1 cellular context compared by ENCODE assay signal in the genomic region with DNA sequence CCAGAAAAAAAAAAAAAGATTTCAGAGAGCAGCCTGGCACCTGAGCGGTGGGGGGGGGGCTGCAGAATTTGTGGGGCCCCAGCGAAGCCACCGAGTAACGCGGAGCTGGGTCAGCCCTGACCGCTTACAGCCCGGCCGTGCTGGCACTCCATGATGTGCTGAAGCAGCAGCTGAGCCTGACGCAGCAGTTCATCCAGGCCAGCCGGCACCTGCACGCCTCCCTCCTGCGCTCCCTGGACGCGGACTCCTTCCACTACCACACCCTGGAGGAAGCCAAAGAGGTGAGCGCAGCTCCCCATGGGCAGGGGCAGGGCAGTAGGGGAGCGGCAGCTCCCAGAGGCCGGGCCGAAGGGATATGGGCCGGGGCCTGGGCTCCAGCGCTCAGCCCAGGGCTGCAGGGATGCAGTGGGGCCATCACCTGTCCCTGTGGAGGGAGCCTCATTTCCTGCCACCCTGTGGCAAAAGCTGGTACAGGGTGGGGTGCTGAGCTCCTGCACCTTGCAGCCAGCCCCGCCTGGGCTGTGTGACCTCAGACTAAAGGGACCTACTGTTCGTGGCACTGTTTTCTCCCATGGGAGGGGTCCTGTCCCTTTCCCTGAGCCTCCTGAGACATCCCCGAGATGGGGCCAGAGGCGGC.
TF ChIP-seq lines count a peak whose summit lies in the region.

No MANE protein-coding gene starts in this region.

TF ChIP-seq in K562, 482 proteins besides CTCF, POLR2A, EP300 and RAD21:
- TF ChIP-seq SPI1 (IDR thresholded peaks at IDR 0.05; ENCODE audit: borderline replicate concordance, low read depth, low read length), result no peak
- TF ChIP-seq, protein P1, sequence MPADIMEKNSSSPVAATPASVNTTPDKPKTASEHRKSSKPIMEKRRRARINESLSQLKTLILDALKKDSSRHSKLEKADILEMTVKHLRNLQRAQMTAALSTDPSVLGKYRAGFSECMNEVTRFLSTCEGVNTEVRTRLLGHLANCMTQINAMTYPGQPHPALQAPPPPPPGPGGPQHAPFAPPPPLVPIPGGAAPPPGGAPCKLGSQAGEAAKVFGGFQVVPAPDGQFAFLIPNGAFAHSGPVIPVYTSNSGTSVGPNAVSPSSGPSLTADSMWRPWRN (IDR thresholded peaks at IDR 0.05; ENCODE audit: low read depth), result no peak
- TF ChIP-seq, protein P2, sequence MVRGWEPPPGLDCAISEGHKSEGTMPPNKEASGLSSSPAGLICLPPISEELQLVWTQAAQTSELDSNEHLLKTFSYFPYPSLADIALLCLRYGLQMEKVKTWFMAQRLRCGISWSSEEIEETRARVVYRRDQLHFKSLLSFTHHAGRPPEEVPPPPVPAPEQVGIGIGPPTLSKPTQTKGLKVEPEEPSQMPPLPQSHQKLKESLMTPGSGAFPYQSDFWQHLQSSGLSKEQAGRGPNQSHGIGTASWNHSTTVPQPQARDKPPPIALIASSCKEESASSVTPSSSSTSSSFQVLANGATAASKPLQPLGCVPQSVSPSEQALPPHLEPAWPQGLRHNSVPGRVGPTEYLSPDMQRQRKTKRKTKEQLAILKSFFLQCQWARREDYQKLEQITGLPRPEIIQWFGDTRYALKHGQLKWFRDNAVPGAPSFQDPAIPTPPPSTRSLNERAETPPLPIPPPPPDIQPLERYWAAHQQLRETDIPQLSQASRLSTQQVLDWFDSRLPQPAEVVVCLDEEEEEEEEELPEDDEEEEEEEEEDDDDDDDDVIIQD (CRISPR knock-in tag; IDR thresholded peaks at IDR 0.05), result no peak
- TF ChIP-seq, protein P3, sequence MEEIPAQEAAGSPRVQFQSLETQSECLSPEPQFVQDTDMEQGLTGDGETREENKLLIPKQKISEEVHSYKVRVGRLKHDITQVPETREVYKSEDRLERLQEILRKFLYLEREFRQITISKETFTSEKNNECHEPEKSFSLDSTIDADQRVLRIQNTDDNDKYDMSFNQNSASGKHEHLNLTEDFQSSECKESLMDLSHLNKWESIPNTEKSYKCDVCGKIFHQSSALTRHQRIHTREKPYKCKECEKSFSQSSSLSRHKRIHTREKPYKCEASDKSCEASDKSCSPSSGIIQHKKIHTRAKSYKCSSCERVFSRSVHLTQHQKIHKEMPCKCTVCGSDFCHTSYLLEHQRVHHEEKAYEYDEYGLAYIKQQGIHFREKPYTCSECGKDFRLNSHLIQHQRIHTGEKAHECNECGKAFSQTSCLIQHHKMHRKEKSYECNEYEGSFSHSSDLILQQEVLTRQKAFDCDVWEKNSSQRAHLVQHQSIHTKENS (CRISPR knock-in tag; IDR thresholded peaks at IDR 0.05), result no peak
- TF ChIP-seq RBFOX2 (IDR thresholded peaks at IDR 0.05; ENCODE audit: low read depth, low read length), result 0 out of 2 replicates have a peak, but pooled peaks have one; percentile 13
- no peak for TF ChIP-seq NFIX (CRISPR knock-in tag; IDR thresholded peaks at IDR 0.05; ENCODE audit: low read depth)
- TF ChIP-seq POLR2G (IDR thresholded peaks at IDR 0.05; ENCODE audit: low read depth, low read length), result peak; percentile 36; the same call in 1 of the 2 replicates
